Comparison of ENCODE assay signal across 1 cellular context in genomic region chr17:48047741-48048320, GRCh38.
TF ChIP-seq lines count a peak whose summit lies in the region.

No MANE protein-coding gene starts in this region.

TF ChIP-seq in K562, 482 proteins besides CTCF, POLR2A, EP300 and RAD21 (continued from another document and continues in another):
- TF ChIP-seq ZNF518B (CRISPR knock-in tag; IDR thresholded peaks at IDR 0.05) (no peak), CREB3L1 (IDR thresholded peaks at IDR 0.05; ENCODE audit: borderline replicate concordance, low read depth) (peak; percentile 84), ETV1 (tag; conservative IDR thresholded peaks at IDR 0.05; ENCODE audit: low read depth) (0 out of 2 replicates have a peak, but pooled peaks have one; percentile 42), MAZ (CRISPR knock-in tag; conservative IDR thresholded peaks at IDR 0.05 in 1 of 2, IDR thresholded peaks at IDR 0.05 in 1 of 2) (peak in 1 of 2 experiments; percentile 17; a peak in 2 of 4 replicates), SRSF3 (IDR thresholded peaks at IDR 0.05; ENCODE audit: insufficient read depth, low read length) (no peak), POLR3G (IDR thresholded peaks at IDR 0.05; ENCODE audit: extremely low read depth, insufficient read length, insufficient replicate concordance) (no peak), SREBF1 (IDR thresholded peaks at IDR 0.05; ENCODE audit: borderline replicate concordance, low read depth, low read length) (0 out of 2 replicates have a peak, but pooled peaks have one; percentile 15), ARID3A (IDR thresholded peaks at IDR 0.05; ENCODE audit: borderline replicate concordance, low read depth, low read length) (peak; percentile 80; the same call in 1 of the 2 replicates), ZNF316 (IDR thresholded peaks at IDR 0.05) (peak; percentile 93), POLR2H (tag; IDR thresholded peaks at IDR 0.05; ENCODE audit: low read depth) (peak; percentile 83), STAT5A (IDR thresholded peaks at IDR 0.05; ENCODE audit: borderline replicate concordance, low read length) (no peak), NFXL1 (CRISPR knock-in tag; IDR thresholded peaks at IDR 0.05) (no peak), KLF1 (tag; IDR thresholded peaks at IDR 0.05) (no peak), GTF2A2 (tag; IDR thresholded peaks at IDR 0.05) (peak; percentile 27; the same call in 1 of the 2 replicates), PCBP2 (IDR thresholded peaks at IDR 0.05; ENCODE audit: low read depth, low read length, poor library complexity, severe bottlenecking) (no peak), DNMT1 (IDR thresholded peaks at IDR 0.05) (no peak), GTF3C2 (IDR thresholded peaks at IDR 0.05; ENCODE audit: borderline replicate concordance, extremely low read depth, insufficient read length) (no peak), LEF1 (IDR thresholded peaks at IDR 0.05) (no peak), NR3C1 (CRISPR knock-in tag; IDR thresholded peaks at IDR 0.05) (no peak), CCNT2 (IDR thresholded peaks at IDR 0.05; ENCODE audit: borderline replicate concordance, extremely low read depth, insufficient read length, low read depth, low read length) (peak; percentile 5), TAF9B (IDR thresholded peaks at IDR 0.05; ENCODE audit: partially characterized antibody) (peak; percentile 71), CBX3 (IDR thresholded peaks at IDR 0.05; ENCODE audit: borderline replicate concordance in 1 of 2, low read length in 2 of 2) (peak in 1 of 2 experiments; percentile 96; a peak in 2 of 3 replicates), SIN3B (IDR thresholded peaks at IDR 0.05; ENCODE audit: low read depth) (peak; percentile 66; the same call in 1 of the 2 replicates), EP400 (IDR thresholded peaks at IDR 0.05) (peak; percentile 99), ZNF175 (CRISPR knock-in tag; IDR thresholded peaks at IDR 0.05; ENCODE audit: low read depth) (peak; percentile 81; the same call in 1 of the 2 replicates), ATF4 (CRISPR knock-in tag; IDR thresholded peaks at IDR 0.05) (0 out of 2 replicates have a peak, but pooled peaks have one; percentile 36), HCFC1 (IDR thresholded peaks at IDR 0.05; ENCODE audit: low read depth, low read length) (peak; percentile 82), IFI16 (CRISPR knock-in tag; IDR thresholded peaks at IDR 0.05) (no peak), CHD1 (IDR thresholded peaks at IDR 0.05; ENCODE audit: low read length) (peak; percentile 92), TCF7 (IDR thresholded peaks at IDR 0.05; ENCODE audit: borderline replicate concordance) (no peak), E2F1 (CRISPR knock-in tag; IDR thresholded peaks at IDR 0.05) (peak; percentile 83), AFF4 (CRISPR knock-in tag; IDR thresholded peaks at IDR 0.05) (peak; percentile 77), STAT6 (CRISPR knock-in tag; IDR thresholded peaks at IDR 0.05) (peak; percentile 41; the same call in 1 of the 2 replicates), CGGBP1 (CRISPR knock-in tag; IDR thresholded peaks at IDR 0.05) (peak; percentile 80), PHTF2 (CRISPR knock-in tag; IDR thresholded peaks at IDR 0.05) (no peak), SNRNP70 (optimal IDR thresholded peaks at IDR 0.05; ENCODE audit: low read depth, low read length) (no peak), ZNF23 (CRISPR knock-in tag; IDR thresholded peaks at IDR 0.05) (no peak), TCFL5 (CRISPR knock-in tag; conservative IDR thresholded peaks at IDR 0.05) (no peak), CTCFL (IDR thresholded peaks at IDR 0.05; ENCODE audit: borderline replicate concordance, insufficient read depth, low read depth, low read length, poor library complexity, severe bottlenecking) (no peak)
